Comparison of ENCODE assay signal across 1 cellular context in the genomic region with DNA sequence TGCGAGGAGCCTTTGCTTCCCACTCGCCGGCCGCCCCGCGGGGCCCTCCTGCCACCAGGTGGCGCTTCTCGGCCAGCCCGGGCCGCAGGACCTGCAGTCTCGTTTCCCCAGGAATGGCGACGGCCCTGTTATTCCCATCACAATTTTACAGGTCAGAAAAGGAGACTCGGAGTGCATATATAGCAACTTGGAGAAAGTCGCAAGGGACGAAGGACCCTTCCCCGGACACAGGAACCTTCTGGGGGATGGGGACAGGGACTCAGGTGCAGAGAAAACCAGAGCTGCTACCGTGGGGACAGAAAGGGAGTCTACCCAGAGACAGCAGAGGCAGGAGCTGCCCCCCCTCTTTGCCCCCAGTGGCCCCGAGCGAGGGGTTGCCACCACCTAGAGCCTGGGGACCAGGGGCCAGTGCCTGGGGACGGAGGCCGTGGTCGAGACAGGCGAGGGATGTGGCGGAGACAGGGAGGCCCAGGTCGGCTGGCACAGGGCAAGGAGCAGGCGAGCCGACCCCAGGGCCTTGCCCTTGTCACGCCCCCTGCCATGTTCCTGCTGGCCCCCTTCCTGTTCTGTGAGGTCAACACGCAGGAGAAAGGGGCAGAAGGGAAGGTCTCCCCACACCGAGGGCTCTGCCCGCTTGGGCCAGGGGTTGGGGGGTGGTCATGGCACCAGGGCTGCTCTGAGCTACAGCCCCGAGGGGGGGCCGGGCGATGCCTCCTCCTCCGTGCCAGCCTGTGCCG.
TF ChIP-seq lines count a peak whose summit lies in the region.

No MANE protein-coding gene starts in this region.

TF ChIP-seq in HepG2, 621 proteins besides CTCF, POLR2A, EP300 and RAD21 (continued from another document and continues in another):
- TF ChIP-seq, protein P1, sequence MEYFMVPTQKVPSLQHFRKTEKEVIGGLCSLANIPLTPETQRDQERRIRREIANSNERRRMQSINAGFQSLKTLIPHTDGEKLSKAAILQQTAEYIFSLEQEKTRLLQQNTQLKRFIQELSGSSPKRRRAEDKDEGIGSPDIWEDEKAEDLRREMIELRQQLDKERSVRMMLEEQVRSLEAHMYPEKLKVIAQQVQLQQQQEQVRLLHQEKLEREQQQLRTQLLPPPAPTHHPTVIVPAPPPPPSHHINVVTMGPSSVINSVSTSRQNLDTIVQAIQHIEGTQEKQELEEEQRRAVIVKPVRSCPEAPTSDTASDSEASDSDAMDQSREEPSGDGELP (IDR thresholded peaks at IDR 0.05; ENCODE audit: borderline replicate concordance, low read depth): no peak; the same call in 1 of the 2 replicates
- TF ChIP-seq ARID2 (CRISPR knock-in tag; IDR thresholded peaks at IDR 0.05; ENCODE audit: borderline replicate concordance): 0 out of 2 replicates have a peak, but pooled peaks have one; percentile 53
- TF ChIP-seq MIER2 (CRISPR knock-in tag; IDR thresholded peaks at IDR 0.05): 0 out of 2 replicates have a peak, but pooled peaks have one; percentile 33
- TF ChIP-seq, protein P2, sequence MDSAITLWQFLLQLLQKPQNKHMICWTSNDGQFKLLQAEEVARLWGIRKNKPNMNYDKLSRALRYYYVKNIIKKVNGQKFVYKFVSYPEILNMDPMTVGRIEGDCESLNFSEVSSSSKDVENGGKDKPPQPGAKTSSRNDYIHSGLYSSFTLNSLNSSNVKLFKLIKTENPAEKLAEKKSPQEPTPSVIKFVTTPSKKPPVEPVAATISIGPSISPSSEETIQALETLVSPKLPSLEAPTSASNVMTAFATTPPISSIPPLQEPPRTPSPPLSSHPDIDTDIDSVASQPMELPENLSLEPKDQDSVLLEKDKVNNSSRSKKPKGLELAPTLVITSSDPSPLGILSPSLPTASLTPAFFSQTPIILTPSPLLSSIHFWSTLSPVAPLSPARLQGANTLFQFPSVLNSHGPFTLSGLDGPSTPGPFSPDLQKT (CRISPR knock-in tag; IDR thresholded peaks at IDR 0.05; ENCODE audit: borderline replicate concordance): no peak
- peak; percentile 60; the same call in 1 of the 2 replicates for TF ChIP-seq SMAD1 (CRISPR knock-in tag; IDR thresholded peaks at IDR 0.05; ENCODE audit: borderline replicate concordance, low read depth)
- no peak for TF ChIP-seq MYNN (CRISPR knock-in tag; IDR thresholded peaks at IDR 0.05; ENCODE audit: low read depth)
- TF ChIP-seq ZFP62 (CRISPR knock-in tag; IDR thresholded peaks at IDR 0.05): no peak
- TF ChIP-seq ZFP1 (CRISPR knock-in tag; IDR thresholded peaks at IDR 0.05): no peak
- no peak for TF ChIP-seq KDM1A (CRISPR knock-in tag; IDR thresholded peaks at IDR 0.05)
- peak; percentile 41; the same call in 1 of the 2 replicates for TF ChIP-seq ZNF761 (CRISPR knock-in tag; conservative IDR thresholded peaks at IDR 0.05)
- no peak for TF ChIP-seq PAWR (CRISPR knock-in tag; IDR thresholded peaks at IDR 0.05; ENCODE audit: borderline replicate concordance)
- TF ChIP-seq FOXK1 (CRISPR knock-in tag; IDR thresholded peaks at IDR 0.05; ENCODE audit: borderline replicate concordance, low read depth): no peak
- TF ChIP-seq, protein P3, sequence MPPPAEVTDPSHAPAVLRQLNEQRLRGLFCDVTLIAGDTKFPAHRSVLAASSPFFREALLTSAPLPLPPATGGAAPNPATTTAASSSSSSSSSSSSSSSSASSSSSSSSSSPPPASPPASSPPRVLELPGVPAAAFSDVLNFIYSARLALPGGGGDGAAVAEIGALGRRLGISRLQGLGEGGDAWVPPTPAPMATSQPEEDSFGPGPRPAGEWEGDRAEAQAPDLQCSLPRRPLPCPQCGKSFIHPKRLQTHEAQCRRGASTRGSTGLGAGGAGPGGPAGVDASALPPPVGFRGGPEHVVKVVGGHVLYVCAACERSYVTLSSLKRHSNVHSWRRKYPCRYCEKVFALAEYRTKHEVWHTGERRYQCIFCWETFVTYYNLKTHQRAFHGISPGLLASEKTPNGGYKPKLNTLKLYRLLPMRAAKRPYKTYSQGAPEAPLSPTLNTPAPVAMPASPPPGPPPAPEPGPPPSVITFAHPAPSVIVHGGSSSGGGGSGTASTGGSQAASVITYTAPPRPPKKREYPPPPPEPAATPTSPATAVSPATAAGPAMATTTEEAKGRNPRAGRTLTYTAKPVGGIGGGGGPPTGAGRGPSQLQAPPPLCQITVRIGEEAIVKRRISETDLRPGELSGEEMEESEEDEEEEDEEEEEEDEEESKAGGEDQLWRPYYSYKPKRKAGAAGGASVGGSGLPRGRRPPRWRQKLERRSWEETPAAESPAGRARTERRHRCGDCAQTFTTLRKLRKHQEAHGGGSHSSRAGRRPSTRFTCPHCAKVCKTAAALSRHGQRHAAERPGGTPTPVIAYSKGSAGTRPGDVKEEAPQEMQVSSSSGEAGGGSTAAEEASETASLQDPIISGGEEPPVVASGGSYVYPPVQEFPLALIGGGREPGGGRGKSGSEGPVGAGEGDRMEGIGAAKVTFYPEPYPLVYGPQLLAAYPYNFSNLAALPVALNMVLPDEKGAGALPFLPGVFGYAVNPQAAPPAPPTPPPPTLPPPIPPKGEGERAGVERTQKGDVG (CRISPR knock-in tag; IDR thresholded peaks at IDR 0.05; ENCODE audit: borderline replicate concordance): peak; percentile 87; the same call in 1 of the 2 replicates
- no peak for TF ChIP-seq ZNF816 (CRISPR knock-in tag; IDR thresholded peaks at IDR 0.05; ENCODE audit: borderline replicate concordance)
- no peak for TF ChIP-seq ZBTB21 (CRISPR knock-in tag; IDR thresholded peaks at IDR 0.05)
- peak; percentile 79 for TF ChIP-seq ZBTB7A (CRISPR knock-in tag; IDR thresholded peaks at IDR 0.05)
- TF ChIP-seq, protein P4, sequence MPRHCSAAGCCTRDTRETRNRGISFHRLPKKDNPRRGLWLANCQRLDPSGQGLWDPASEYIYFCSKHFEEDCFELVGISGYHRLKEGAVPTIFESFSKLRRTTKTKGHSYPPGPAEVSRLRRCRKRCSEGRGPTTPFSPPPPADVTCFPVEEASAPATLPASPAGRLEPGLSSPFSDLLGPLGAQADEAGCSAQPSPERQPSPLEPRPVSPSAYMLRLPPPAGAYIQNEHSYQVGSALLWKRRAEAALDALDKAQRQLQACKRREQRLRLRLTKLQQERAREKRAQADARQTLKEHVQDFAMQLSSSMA (CRISPR knock-in tag; IDR thresholded peaks at IDR 0.05): no peak
- no peak for TF ChIP-seq ELF4 (CRISPR knock-in tag; IDR thresholded peaks at IDR 0.05; ENCODE audit: borderline replicate concordance)
- TF ChIP-seq, protein P5, sequence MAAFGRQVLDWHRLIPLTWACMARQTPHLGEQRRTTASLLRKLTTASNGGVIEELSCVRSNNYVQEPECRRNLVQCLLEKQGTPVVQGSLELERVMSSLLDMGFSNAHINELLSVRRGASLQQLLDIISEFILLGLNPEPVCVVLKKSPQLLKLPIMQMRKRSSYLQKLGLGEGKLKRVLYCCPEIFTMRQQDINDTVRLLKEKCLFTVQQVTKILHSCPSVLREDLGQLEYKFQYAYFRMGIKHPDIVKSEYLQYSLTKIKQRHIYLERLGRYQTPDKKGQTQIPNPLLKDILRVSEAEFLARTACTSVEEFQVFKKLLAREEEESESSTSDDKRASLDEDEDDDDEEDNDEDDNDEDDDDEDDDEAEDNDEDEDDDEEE (CRISPR knock-in tag; IDR thresholded peaks at IDR 0.05): no peak
- TF ChIP-seq, protein P6, sequence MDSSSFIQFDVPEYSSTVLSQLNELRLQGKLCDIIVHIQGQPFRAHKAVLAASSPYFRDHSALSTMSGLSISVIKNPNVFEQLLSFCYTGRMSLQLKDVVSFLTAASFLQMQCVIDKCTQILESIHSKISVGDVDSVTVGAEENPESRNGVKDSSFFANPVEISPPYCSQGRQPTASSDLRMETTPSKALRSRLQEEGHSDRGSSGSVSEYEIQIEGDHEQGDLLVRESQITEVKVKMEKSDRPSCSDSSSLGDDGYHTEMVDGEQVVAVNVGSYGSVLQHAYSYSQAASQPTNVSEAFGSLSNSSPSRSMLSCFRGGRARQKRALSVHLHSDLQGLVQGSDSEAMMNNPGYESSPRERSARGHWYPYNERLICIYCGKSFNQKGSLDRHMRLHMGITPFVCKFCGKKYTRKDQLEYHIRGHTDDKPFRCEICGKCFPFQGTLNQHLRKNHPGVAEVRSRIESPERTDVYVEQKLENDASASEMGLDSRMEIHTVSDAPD (CRISPR knock-in tag; IDR thresholded peaks at IDR 0.05): no peak; the same call in 1 of the 2 replicates
- TF ChIP-seq MEIS2 (CRISPR knock-in tag; IDR thresholded peaks at IDR 0.05): no peak
- TF ChIP-seq, protein P7, sequence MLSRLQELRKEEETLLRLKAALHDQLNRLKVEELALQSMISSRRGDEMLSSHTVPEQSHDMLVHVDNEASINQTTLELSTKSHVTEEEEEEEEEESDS (CRISPR knock-in tag; IDR thresholded peaks at IDR 0.05; ENCODE audit: borderline replicate concordance): no peak
- TF ChIP-seq GPN1 (CRISPR knock-in tag; IDR thresholded peaks at IDR 0.05; ENCODE audit: borderline replicate concordance): no peak
- no peak; the same call in 1 of the 2 replicates for TF ChIP-seq ZZZ3 (CRISPR knock-in tag; IDR thresholded peaks at IDR 0.05; ENCODE audit: borderline replicate concordance)
- no peak for TF ChIP-seq MTA3 (CRISPR knock-in tag; IDR thresholded peaks at IDR 0.05)
- no peak for TF ChIP-seq NFYC (CRISPR knock-in tag; IDR thresholded peaks at IDR 0.05)
- no peak for TF ChIP-seq YEATS4 (CRISPR knock-in tag; IDR thresholded peaks at IDR 0.05; ENCODE audit: borderline replicate concordance)
- no peak; the same call in 1 of the 2 replicates for TF ChIP-seq ZBTB20 (CRISPR knock-in tag; IDR thresholded peaks at IDR 0.05; ENCODE audit: borderline replicate concordance, low read depth)
- TF ChIP-seq ZNF3 (CRISPR knock-in tag; IDR thresholded peaks at IDR 0.05): no peak
- TF ChIP-seq HMG20B (CRISPR knock-in tag; conservative IDR thresholded peaks at IDR 0.05): no peak
- TF ChIP-seq TBL1XR1 (IDR thresholded peaks at IDR 0.05; ENCODE audit: borderline replicate concordance, low read length, partially characterized antibody): no peak
- no peak for TF ChIP-seq ZNF496 (CRISPR knock-in tag; IDR thresholded peaks at IDR 0.05; ENCODE audit: insufficient replicate concordance)
- TF ChIP-seq, protein P8, sequence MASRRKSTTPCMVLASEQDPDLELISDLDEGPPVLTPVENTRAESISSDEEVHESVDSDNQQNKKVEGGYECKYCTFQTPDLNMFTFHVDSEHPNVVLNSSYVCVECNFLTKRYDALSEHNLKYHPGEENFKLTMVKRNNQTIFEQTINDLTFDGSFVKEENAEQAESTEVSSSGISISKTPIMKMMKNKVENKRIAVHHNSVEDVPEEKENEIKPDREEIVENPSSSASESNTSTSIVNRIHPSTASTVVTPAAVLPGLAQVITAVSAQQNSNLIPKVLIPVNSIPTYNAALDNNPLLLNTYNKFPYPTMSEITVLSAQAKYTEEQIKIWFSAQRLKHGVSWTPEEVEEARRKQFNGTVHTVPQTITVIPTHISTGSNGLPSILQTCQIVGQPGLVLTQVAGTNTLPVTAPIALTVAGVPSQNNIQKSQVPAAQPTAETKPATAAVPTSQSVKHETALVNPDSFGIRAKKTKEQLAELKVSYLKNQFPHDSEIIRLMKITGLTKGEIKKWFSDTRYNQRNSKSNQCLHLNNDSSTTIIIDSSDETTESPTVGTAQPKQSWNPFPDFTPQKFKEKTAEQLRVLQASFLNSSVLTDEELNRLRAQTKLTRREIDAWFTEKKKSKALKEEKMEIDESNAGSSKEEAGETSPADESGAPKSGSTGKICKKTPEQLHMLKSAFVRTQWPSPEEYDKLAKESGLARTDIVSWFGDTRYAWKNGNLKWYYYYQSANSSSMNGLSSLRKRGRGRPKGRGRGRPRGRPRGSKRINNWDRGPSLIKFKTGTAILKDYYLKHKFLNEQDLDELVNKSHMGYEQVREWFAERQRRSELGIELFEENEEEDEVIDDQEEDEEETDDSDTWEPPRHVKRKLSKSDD (CRISPR knock-in tag; IDR thresholded peaks at IDR 0.05; ENCODE audit: low read depth): no peak
- TF ChIP-seq, protein P9, sequence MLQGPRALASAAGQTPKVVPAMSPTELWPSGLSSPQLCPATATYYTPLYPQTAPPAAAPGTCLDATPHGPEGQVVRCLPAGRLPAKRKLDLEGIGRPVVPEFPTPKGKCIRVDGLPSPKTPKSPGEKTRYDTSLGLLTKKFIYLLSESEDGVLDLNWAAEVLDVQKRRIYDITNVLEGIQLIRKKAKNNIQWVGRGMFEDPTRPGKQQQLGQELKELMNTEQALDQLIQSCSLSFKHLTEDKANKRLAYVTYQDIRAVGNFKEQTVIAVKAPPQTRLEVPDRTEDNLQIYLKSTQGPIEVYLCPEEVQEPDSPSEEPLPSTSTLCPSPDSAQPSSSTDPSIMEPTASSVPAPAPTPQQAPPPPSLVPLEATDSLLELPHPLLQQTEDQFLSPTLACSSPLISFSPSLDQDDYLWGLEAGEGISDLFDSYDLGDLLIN (CRISPR knock-in tag; IDR thresholded peaks at IDR 0.05; ENCODE audit: borderline replicate concordance): no peak
- TF ChIP-seq, protein P10, sequence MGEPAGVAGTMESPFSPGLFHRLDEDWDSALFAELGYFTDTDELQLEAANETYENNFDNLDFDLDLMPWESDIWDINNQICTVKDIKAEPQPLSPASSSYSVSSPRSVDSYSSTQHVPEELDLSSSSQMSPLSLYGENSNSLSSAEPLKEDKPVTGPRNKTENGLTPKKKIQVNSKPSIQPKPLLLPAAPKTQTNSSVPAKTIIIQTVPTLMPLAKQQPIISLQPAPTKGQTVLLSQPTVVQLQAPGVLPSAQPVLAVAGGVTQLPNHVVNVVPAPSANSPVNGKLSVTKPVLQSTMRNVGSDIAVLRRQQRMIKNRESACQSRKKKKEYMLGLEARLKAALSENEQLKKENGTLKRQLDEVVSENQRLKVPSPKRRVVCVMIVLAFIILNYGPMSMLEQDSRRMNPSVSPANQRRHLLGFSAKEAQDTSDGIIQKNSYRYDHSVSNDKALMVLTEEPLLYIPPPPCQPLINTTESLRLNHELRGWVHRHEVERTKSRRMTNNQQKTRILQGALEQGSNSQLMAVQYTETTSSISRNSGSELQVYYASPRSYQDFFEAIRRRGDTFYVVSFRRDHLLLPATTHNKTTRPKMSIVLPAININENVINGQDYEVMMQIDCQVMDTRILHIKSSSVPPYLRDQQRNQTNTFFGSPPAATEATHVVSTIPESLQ (CRISPR knock-in tag; conservative IDR thresholded peaks at IDR 0.05): no peak
- TF ChIP-seq ZNF777 (CRISPR knock-in tag; IDR thresholded peaks at IDR 0.05): no peak
- TF ChIP-seq, protein P11, sequence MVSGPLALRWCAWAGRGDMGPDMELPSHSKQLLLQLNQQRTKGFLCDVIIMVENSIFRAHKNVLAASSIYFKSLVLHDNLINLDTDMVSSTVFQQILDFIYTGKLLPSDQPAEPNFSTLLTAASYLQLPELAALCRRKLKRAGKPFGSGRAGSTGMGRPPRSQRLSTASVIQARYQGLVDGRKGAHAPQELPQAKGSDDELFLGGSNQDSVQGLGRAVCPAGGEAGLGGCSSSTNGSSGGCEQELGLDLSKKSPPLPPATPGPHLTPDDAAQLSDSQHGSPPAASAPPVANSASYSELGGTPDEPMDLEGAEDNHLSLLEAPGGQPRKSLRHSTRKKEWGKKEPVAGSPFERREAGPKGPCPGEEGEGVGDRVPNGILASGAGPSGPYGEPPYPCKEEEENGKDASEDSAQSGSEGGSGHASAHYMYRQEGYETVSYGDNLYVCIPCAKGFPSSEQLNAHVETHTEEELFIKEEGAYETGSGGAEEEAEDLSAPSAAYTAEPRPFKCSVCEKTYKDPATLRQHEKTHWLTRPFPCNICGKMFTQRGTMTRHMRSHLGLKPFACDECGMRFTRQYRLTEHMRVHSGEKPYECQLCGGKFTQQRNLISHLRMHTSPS (CRISPR knock-in tag; IDR thresholded peaks at IDR 0.05; ENCODE audit: low read depth): peak; percentile 85; the same call in 1 of the 2 replicates
- TF ChIP-seq ZC3H4 (CRISPR knock-in tag; IDR thresholded peaks at IDR 0.05; ENCODE audit: borderline replicate concordance): no peak; the same call in 1 of the 2 replicates
- no peak; the same call in 1 of the 2 replicates for TF ChIP-seq KAT8 (CRISPR knock-in tag; IDR thresholded peaks at IDR 0.05)
- TF ChIP-seq MTA1 (CRISPR knock-in tag; IDR thresholded peaks at IDR 0.05; ENCODE audit: borderline replicate concordance): peak; percentile 76; the same call in 1 of the 2 replicates
- TF ChIP-seq GFI1 (CRISPR knock-in tag; IDR thresholded peaks at IDR 0.05; ENCODE audit: borderline replicate concordance): 0 out of 2 replicates have a peak, but pooled peaks have one; percentile 30
- TF ChIP-seq ZFY (CRISPR knock-in tag; IDR thresholded peaks at IDR 0.05): peak; percentile 66
- TF ChIP-seq ZNF251 (CRISPR knock-in tag; IDR thresholded peaks at IDR 0.05): no peak
